In the genomic region with DNA sequence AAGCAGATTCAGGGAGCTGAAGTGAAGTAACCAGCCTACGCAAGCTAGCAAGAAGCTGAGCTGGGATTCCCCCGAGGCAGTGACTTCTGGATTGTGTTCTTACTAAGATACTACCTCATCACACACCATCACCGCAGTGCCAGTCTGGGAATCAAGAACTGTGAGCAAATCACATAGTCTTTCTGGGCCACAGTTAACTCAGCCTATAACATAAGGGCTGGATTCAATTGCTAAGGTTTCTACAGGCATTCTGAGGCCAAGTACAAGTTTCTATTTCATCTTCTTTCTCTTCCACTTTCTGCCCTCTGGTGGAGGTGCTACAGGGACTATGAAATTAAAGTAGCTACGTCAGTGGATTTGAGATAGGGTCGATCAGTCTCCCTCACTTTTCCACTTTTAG, we compare ENCODE assay signal across 1 cellular context.
TF ChIP-seq lines count a peak whose summit lies in the region.

No MANE protein-coding gene starts in this region.

TF ChIP-seq in GM23338, 12 proteins besides CTCF, POLR2A, EP300 and RAD21:
- no peak for TF ChIP-seq ZNF462 (CRISPR knock-in tag; IDR thresholded peaks at IDR 0.05)
- TF ChIP-seq POLR2AphosphoS5 (IDR thresholded peaks at IDR 0.05; ENCODE audit: low read depth), result no peak
- no peak for TF ChIP-seq STAT1 (IDR thresholded peaks at IDR 0.05; ENCODE audit: unreplicated experiment)
- TF ChIP-seq ZNF331 (CRISPR knock-in tag; IDR thresholded peaks at IDR 0.05; ENCODE audit: low read depth), result no peak
- TF ChIP-seq JUNB (IDR thresholded peaks at IDR 0.05; ENCODE audit: unreplicated experiment), result no peak
- TF ChIP-seq, protein P1, sequence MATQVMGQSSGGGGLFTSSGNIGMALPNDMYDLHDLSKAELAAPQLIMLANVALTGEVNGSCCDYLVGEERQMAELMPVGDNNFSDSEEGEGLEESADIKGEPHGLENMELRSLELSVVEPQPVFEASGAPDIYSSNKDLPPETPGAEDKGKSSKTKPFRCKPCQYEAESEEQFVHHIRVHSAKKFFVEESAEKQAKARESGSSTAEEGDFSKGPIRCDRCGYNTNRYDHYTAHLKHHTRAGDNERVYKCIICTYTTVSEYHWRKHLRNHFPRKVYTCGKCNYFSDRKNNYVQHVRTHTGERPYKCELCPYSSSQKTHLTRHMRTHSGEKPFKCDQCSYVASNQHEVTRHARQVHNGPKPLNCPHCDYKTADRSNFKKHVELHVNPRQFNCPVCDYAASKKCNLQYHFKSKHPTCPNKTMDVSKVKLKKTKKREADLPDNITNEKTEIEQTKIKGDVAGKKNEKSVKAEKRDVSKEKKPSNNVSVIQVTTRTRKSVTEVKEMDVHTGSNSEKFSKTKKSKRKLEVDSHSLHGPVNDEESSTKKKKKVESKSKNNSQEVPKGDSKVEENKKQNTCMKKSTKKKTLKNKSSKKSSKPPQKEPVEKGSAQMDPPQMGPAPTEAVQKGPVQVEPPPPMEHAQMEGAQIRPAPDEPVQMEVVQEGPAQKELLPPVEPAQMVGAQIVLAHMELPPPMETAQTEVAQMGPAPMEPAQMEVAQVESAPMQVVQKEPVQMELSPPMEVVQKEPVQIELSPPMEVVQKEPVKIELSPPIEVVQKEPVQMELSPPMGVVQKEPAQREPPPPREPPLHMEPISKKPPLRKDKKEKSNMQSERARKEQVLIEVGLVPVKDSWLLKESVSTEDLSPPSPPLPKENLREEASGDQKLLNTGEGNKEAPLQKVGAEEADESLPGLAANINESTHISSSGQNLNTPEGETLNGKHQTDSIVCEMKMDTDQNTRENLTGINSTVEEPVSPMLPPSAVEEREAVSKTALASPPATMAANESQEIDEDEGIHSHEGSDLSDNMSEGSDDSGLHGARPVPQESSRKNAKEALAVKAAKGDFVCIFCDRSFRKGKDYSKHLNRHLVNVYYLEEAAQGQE (IDR thresholded peaks at IDR 0.05; ENCODE audit: unreplicated experiment), result no peak
- no peak for TF ChIP-seq NANOG (IDR thresholded peaks at IDR 0.05; ENCODE audit: borderline replicate concordance)
- TF ChIP-seq, protein P2, sequence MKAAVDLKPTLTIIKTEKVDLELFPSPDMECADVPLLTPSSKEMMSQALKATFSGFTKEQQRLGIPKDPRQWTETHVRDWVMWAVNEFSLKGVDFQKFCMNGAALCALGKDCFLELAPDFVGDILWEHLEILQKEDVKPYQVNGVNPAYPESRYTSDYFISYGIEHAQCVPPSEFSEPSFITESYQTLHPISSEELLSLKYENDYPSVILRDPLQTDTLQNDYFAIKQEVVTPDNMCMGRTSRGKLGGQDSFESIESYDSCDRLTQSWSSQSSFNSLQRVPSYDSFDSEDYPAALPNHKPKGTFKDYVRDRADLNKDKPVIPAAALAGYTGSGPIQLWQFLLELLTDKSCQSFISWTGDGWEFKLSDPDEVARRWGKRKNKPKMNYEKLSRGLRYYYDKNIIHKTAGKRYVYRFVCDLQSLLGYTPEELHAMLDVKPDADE (IDR thresholded peaks at IDR 0.05), result no peak
- no peak for TF ChIP-seq EZH2phosphoT487 (IDR thresholded peaks at IDR 0.05; ENCODE audit: unreplicated experiment)
- TF ChIP-seq ZNF114 (CRISPR knock-in tag; IDR thresholded peaks at IDR 0.05), result no peak
- no peak for TF ChIP-seq EZH2 (IDR thresholded peaks at IDR 0.05; ENCODE audit: low read depth, unreplicated experiment)
- no peak for TF ChIP-seq CREB1 (CRISPR knock-in tag; IDR thresholded peaks at IDR 0.05; ENCODE audit: low read depth)
